ENCODE assay signal across 13 cellular contexts in the genomic region with DNA sequence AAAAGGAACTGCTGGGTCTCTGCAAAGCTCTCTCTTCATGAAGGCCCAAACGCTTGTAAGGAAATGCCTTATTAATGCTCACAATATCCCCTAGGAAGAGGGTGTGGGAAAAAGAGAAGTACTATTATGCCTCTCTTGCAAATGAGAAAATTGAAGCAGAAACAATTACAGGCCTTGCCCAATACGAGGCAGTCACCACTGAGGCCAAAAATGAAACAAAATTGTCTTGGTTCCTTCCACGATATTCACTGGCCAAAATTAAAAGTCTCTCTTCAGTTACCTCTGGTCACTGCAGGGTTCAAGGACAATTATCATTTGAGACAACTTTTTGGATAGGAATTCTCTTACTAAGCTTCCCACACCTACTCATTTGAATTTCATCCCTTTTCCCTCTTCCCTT. TPM values are rescaled to one million over a fixed set of nuclear protein-coding genes. Genes with fewer than 3 reads are reported as not detected.
A peak's percentile ranks its signal among the peaks of the same experiment; 100 is the strongest.
DNase-seq lines count a peak whose midpoint lies in the region; TF ChIP-seq lines count a peak whose summit lies in the region.
"Had no signal": no experiment of that assay in that cellular context is flagged by ENCODE, and none has a peak within 500 bp of the region (broad histone marks: within the 10 kb centered on the region; RNA-seq: fewer than 3 reads in every experiment).

No MANE protein-coding gene starts in this region.

- peak overlapping the region; percentile 18 for H3K27ac ChIP-seq in fibroblast of lung (ENCODE audit: insufficient read depth, low read length)
- H3K27ac ChIP-seq in prostate gland, result peak overlapping the region; percentile 78 to 96
- H3K27ac ChIP-seq: RWPE1 had no signal

- H3K4me1 ChIP-seq in fibroblast of lung (ENCODE audit: control insufficient read depth, extremely low read depth, insufficient read depth, low read length) (peaks cover 28% of the 10 kb centered on the region), prostate gland (replicated peaks) (peaks cover 26% of the 10 kb centered on the region)

- H3K27me3 ChIP-seq in fibroblast of lung (ENCODE audit: control insufficient read depth, insufficient read depth, low read length), result no peaks in the 10 kb centered on the region
- H3K27me3 ChIP-seq in prostate gland (replicated peaks; ENCODE audit: insufficient read depth), result no peaks in the 10 kb centered on the region

- H3K9ac ChIP-seq in fibroblast of lung (ENCODE audit: insufficient read depth, low read length), result no peak overlapping the region

- H3K36me3 ChIP-seq in fibroblast of lung (ENCODE audit: control insufficient read depth, insufficient read depth, low read length) (no peaks in the 10 kb centered on the region), prostate gland (no peaks in the 10 kb centered on the region)

- TF ChIP-seq CTCF in fibroblast of lung (conservative IDR thresholded peaks at IDR 0.05 in 1 of 2, IDR thresholded peaks at IDR 0.05 in 1 of 2; ENCODE audit: low read depth in 1 of 2, low read length in 2 of 2) (no peak), prostate gland (IDR thresholded peaks at IDR 0.05) (no peak), GM10266 (IDR thresholded peaks at IDR 0.05; ENCODE audit: control insufficient read depth, insufficient read depth, low read depth, missing control alignments) (no peak)

- no peak for TF ChIP-seq POLR2A in prostate gland (IDR thresholded peaks at IDR 0.05)

- H3K79me2 ChIP-seq in fibroblast of lung (ENCODE audit: control insufficient read depth, insufficient read depth, low read length), result peaks cover 74% of the 10 kb centered on the region

- intact Hi-C loops in prostate gland (cut with DNase I), result loop anchor here (5.0 to 10.0 kb wide), 2 partner anchors 42 to 66 kb away; partner anchors contain the start of genes FAM47E and NUP54

- no peak overlapping the region for H2AFZ ChIP-seq in fibroblast of lung (ENCODE audit: low read length)

- H3K9me3 ChIP-seq in fibroblast of lung (ENCODE audit: control insufficient read depth, insufficient read depth, low read depth, low read length), result no peaks in the 10 kb centered on the region
- no peaks in the 10 kb centered on the region for H3K9me3 ChIP-seq in prostate gland
- H3K9me3 ChIP-seq: mucosa of descending colon had no signal

- peak overlapping the region; percentile 99 for H3K4me2 ChIP-seq in fibroblast of lung (ENCODE audit: extremely low read depth, insufficient read depth, low read length)

- DNase-seq in AML-193 (lab: John Stamatoyannopoulos, UW) (peak; percentile 21 to 28), OCI-M1 (lab: John Stamatoyannopoulos, UW) (peak; percentile 60), fibroblast of lung (ENCODE audit: low read depth in 2 of 2) (no peak), prostate gland (ENCODE audit: low spot score) (no peak), middle frontal gyrus (ENCODE audit: extremely low spot score, low spot score) (no peak), GM10266 (ENCODE audit: extremely low spot score) (no peak), COR-L47 (lab: John Stamatoyannopoulos, UW) (no peak)
- DNase-seq in stimulated activated naive CD4-positive, alpha-beta T cell (lab: John Stamatoyannopoulos, UW), result no peak
- DNase-seq: activated naive CD4-positive, alpha-beta T cell treated with anti-CD3 and anti-CD28 coated beads, Interleukin-2, amount 50 U/mL, for 16 hours; GOT3; NCI-H2029 treated with DMSO at 0.1 percent for 48 hours had no signal

- WGBS in prostate gland, result 49% methylated on average over 3 of the region's 3 CpGs

- H4K20me1 ChIP-seq in fibroblast of lung (ENCODE audit: control insufficient read depth, extremely low read depth, insufficient read depth, low read length), result no peaks in the 10 kb centered on the region

- H3K4me3 ChIP-seq in fibroblast of lung (replicated peaks in 1 of 4; ENCODE audit: control extremely low read depth in 1 of 4, insufficient read depth in 1 of 4, low read depth in 3 of 4, low read length in 4 of 4), result peak overlapping the region in 3 of 4 experiments; percentile 68 to 93 (median 82)
- H3K4me3 ChIP-seq in prostate gland, result peak overlapping the region in 1 of 2 donors; percentile 83
- H3K4me3 ChIP-seq: mucosa of descending colon had no signal

RNA-seq across cellular contexts. Expression of gene SCARB2, which starts 3.1 kb away (rescaled TPM):
- total RNA-seq in fibroblast of lung, result 266 and 365 TPM in 2 replicates
- 149 and 195 TPM in 2 replicates for polyA plus RNA-seq in fibroblast of lung
- polyA plus RNA-seq in fibroblast of lung (2012), result 134 and 143 TPM in 2 replicates
- 71.7 and 73.2 TPM in 2 replicates for polyA minus RNA-seq in fibroblast of lung (ENCODE audit: low replicate concordance)
- 100 to 1,000 TPM; 169 to 392 TPM for total RNA-seq in prostate gland

RNA-seq across cellular contexts. Expression of gene FAM47E, which starts 41.0 kb away (rescaled TPM):
- total RNA-seq in fibroblast of lung (0.99 and 1.0 TPM in 2 replicates), prostate gland (10 to 100 TPM; 12.3 to 15.1 TPM)
- polyA plus RNA-seq in fibroblast of lung, result 0.03 and 0.12 TPM in 2 replicates
- polyA plus RNA-seq in fibroblast of lung (2012), result not detected in 2 replicates
- polyA minus RNA-seq in fibroblast of lung (ENCODE audit: low replicate concordance), result not detected in 2 replicates

Comparison
In these comparisons a context has a peak if more than half of its experiments do, and no peak if none do; other contexts are left out.
1. DNase-seq: peak in AML-193 (2 of 2) and OCI-M1 (single experiment); none in fibroblast of lung (0 of 2), prostate gland (single experiment), middle frontal gyrus (single experiment), GM10266 (single experiment), stimulated activated naive CD4-positive, alpha-beta T cell (0 of 6) and COR-L47 (single experiment).